ENCODE assay signal across 9 cellular contexts in genomic region chrX:68995780-68996551, GRCh38.
DNase-seq lines count a peak whose midpoint lies in the region; ATAC-seq, FAIRE-seq and TF ChIP-seq lines count a peak whose summit lies in the region.
"Had no signal": no experiment of that assay in that cellular context is flagged by ENCODE, and none has a peak within 500 bp of the region (broad histone marks: within the 10 kb centered on the region; RNA-seq: fewer than 3 reads in every experiment).

No MANE protein-coding gene starts in this region.

- H3K36me3 Mint-ChIP-seq in astrocyte (ENCODE audit: low read depth, unreplicated experiment) = no peaks in the 10 kb centered on the region
- no peaks in the 10 kb centered on the region for H3K36me3 Mint-ChIP-seq in effector memory CD8-positive, alpha-beta T cell (ENCODE audit: insufficient read depth)

- H3K4me3 Mint-ChIP-seq in astrocyte (ENCODE audit: unreplicated experiment) = no peak overlapping the region
- H3K4me3 Mint-ChIP-seq in effector memory CD8-positive, alpha-beta T cell = no peak overlapping the region
- H3K4me3 Mint-ChIP-seq: activated CD8-positive, alpha-beta T cell treated with anti-CD3 and anti-CD28 coated beads for 36 hours had no signal

- ATAC-seq in GM18520 (IDR thresholded peaks at IDR 0.05; ENCODE audit: unreplicated experiment) = no peak
- no peak for ATAC-seq in effector memory CD8-positive, alpha-beta T cell (replicated peaks)
- ATAC-seq: activated CD8-positive, alpha-beta T cell treated with anti-CD3 and anti-CD28 coated beads for 36 hours had no signal

- H3K27me3 ChIP-seq in astrocyte (ENCODE audit: insufficient read depth, low read length) (no peaks in the 10 kb centered on the region), cardiac muscle cell (no peaks in the 10 kb centered on the region), mucosa of stomach (ENCODE audit: control insufficient read depth, insufficient read depth, low read length) (no peaks in the 10 kb centered on the region)
- H3K27me3 ChIP-seq: SJSA1 had no signal

- H3K9me3 Mint-ChIP-seq in astrocyte (ENCODE audit: unreplicated experiment) = peaks cover 7% of the 10 kb centered on the region
- no peaks in the 10 kb centered on the region for H3K9me3 Mint-ChIP-seq in effector memory CD8-positive, alpha-beta T cell
- H3K9me3 Mint-ChIP-seq: activated CD8-positive, alpha-beta T cell treated with anti-CD3 and anti-CD28 coated beads for 36 hours had no signal

- H3K4me1 ChIP-seq in astrocyte (ENCODE audit: insufficient read depth, low read length) = peaks cover 20% of the 10 kb centered on the region
- H3K4me1 ChIP-seq in cardiac muscle cell (ENCODE audit: low read depth) = peaks cover 6% of the 10 kb centered on the region
- peaks cover 67% of the 10 kb centered on the region for H3K4me1 ChIP-seq in mucosa of stomach (ENCODE audit: control insufficient read depth, insufficient read depth, low read length)
- H3K4me1 ChIP-seq: SJSA1 had no signal

- TF ChIP-seq CTCF in astrocyte (IDR thresholded peaks at IDR 0.05; ENCODE audit: insufficient read depth, low read depth, low read length) (no peak), cardiac muscle cell (IDR thresholded peaks at IDR 0.05; ENCODE audit: low read depth, low read length) (no peak)

- H3K4me3 ChIP-seq in astrocyte (ENCODE audit: insufficient read depth, low read depth, low read length) (no peak overlapping the region), cardiac muscle cell (no peak overlapping the region), mucosa of stomach (ENCODE audit: low read length) (no peak overlapping the region)
- H3K4me3 ChIP-seq: SJSA1 had no signal

- H3K79me2 ChIP-seq in astrocyte (ENCODE audit: insufficient read depth, low read length) = no peaks in the 10 kb centered on the region

- peak overlapping the region; percentile 59 for H3K9ac ChIP-seq in astrocyte (ENCODE audit: low read length)
- peak overlapping the region; percentile 58 for H3K9ac ChIP-seq in mucosa of stomach (ENCODE audit: low read length)

- H3K27ac Mint-ChIP-seq in astrocyte (ENCODE audit: unreplicated experiment) = no peak overlapping the region
- no peak overlapping the region for H3K27ac Mint-ChIP-seq in effector memory CD8-positive, alpha-beta T cell
- H3K27ac Mint-ChIP-seq: activated CD8-positive, alpha-beta T cell treated with anti-CD3 and anti-CD28 coated beads for 36 hours had no signal

- H3K36me3 ChIP-seq in astrocyte (ENCODE audit: insufficient read depth, low read length) = no peaks in the 10 kb centered on the region
- H3K36me3 ChIP-seq in cardiac muscle cell = no peaks in the 10 kb centered on the region
- H3K36me3 ChIP-seq in mucosa of stomach (ENCODE audit: control insufficient read depth, insufficient read depth, low read length) = no peaks in the 10 kb centered on the region
- H3K36me3 ChIP-seq: SJSA1 had no signal

- no peaks in the 10 kb centered on the region for H3K9me3 ChIP-seq in astrocyte (ENCODE audit: insufficient read depth, low read depth, low read length)
- H3K9me3 ChIP-seq in cardiac muscle cell (ENCODE audit: low read depth) = no peaks in the 10 kb centered on the region
- no peaks in the 10 kb centered on the region for H3K9me3 ChIP-seq in mucosa of stomach (ENCODE audit: control insufficient read depth, low read length)
- H3K9me3 ChIP-seq: SJSA1 had no signal

- H3K4me2 ChIP-seq in astrocyte (ENCODE audit: low read length) = peak overlapping the region; percentile 64

- no peak for FAIRE-seq in astrocyte (lab: Jason Lieb, UNC)

- DNase-seq in astrocyte (ENCODE audit: low read depth) (peak; percentile 86), cardiac muscle cell (ENCODE audit: low read depth in 1 of 2, low spot score in 1 of 2) (peak; percentile 42 to 92), ureter (ENCODE audit: low spot score) (peak; percentile 59)
- no peak for DNase-seq in activated naive CD4-positive, alpha-beta T cell treated with Interleukin-2 at 50 U/mL for 16 hours
- no peak for DNase-seq in effector memory CD8-positive, alpha-beta T cell
- DNase-seq: activated CD8-positive, alpha-beta T cell treated with anti-CD3 and anti-CD28 coated beads for 36 hours had no signal

- H3K27me3 Mint-ChIP-seq in astrocyte (ENCODE audit: low read depth, unreplicated experiment) = peaks cover 17% of the 10 kb centered on the region
- H3K27me3 Mint-ChIP-seq in effector memory CD8-positive, alpha-beta T cell = peaks cover 0 to 25% of the 10 kb centered on the region in 2 donors
- H3K27me3 Mint-ChIP-seq: activated CD8-positive, alpha-beta T cell treated with anti-CD3 and anti-CD28 coated beads for 36 hours had no signal

- no peaks in the 10 kb centered on the region for H4K20me1 ChIP-seq in astrocyte (ENCODE audit: insufficient read depth, low read length)

- H3K27ac ChIP-seq in astrocyte (ENCODE audit: low read depth, low read length) = peak overlapping the region; percentile 42
- H3K27ac ChIP-seq in cardiac muscle cell = peak overlapping the region; percentile 65
- H3K27ac ChIP-seq: SJSA1 had no signal

- peak overlapping the region; percentile 47 for H2AFZ ChIP-seq in astrocyte (ENCODE audit: low read depth, low read length)

- no peaks in the 10 kb centered on the region for H3K4me1 Mint-ChIP-seq in astrocyte (ENCODE audit: low read depth, unreplicated experiment)
- no peaks in the 10 kb centered on the region for H3K4me1 Mint-ChIP-seq in effector memory CD8-positive, alpha-beta T cell (ENCODE audit: low read depth in 2 of 2)

Comparison
In these comparisons a context has a peak if more than half of its experiments do, and no peak if none do; other contexts are left out.
1. DNase-seq: peak in astrocyte (single experiment), cardiac muscle cell (2 of 2) and ureter (single experiment); none in activated naive CD4-positive, alpha-beta T cell treated with Interleukin-2 at 50 U/mL for 16 hours (single experiment) and effector memory CD8-positive, alpha-beta T cell (0 of 3).